In the genomic region with DNA sequence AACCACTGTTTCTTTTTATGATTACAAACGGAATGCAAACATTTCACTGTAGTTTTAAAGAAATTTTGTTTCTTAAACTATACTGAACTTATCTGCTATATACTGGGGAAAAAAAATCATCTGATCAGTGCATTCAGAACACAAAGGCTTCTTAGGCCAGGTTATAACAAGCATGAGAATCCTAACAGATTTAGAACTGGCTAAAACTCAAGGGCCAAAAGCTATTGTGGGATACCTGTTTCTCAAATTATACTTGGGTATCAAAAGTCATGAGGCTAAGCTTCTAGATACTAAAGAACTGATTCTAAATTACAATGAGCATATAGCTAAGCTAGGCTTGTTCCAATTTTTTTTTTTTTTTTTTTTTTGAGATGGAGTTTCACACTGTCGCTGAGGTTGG, we compare ENCODE assay signal across 1 cellular context.
TF ChIP-seq lines count a peak whose summit lies in the region.

No MANE protein-coding gene starts in this region.

TF ChIP-seq in GM23338, 12 proteins besides CTCF, POLR2A, EP300 and RAD21 (continued from another document):
- TF ChIP-seq, protein P1, sequence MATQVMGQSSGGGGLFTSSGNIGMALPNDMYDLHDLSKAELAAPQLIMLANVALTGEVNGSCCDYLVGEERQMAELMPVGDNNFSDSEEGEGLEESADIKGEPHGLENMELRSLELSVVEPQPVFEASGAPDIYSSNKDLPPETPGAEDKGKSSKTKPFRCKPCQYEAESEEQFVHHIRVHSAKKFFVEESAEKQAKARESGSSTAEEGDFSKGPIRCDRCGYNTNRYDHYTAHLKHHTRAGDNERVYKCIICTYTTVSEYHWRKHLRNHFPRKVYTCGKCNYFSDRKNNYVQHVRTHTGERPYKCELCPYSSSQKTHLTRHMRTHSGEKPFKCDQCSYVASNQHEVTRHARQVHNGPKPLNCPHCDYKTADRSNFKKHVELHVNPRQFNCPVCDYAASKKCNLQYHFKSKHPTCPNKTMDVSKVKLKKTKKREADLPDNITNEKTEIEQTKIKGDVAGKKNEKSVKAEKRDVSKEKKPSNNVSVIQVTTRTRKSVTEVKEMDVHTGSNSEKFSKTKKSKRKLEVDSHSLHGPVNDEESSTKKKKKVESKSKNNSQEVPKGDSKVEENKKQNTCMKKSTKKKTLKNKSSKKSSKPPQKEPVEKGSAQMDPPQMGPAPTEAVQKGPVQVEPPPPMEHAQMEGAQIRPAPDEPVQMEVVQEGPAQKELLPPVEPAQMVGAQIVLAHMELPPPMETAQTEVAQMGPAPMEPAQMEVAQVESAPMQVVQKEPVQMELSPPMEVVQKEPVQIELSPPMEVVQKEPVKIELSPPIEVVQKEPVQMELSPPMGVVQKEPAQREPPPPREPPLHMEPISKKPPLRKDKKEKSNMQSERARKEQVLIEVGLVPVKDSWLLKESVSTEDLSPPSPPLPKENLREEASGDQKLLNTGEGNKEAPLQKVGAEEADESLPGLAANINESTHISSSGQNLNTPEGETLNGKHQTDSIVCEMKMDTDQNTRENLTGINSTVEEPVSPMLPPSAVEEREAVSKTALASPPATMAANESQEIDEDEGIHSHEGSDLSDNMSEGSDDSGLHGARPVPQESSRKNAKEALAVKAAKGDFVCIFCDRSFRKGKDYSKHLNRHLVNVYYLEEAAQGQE (IDR thresholded peaks at IDR 0.05; ENCODE audit: unreplicated experiment), result no peak
- TF ChIP-seq ZNF331 (CRISPR knock-in tag; IDR thresholded peaks at IDR 0.05; ENCODE audit: low read depth) (no peak), EZH2 (IDR thresholded peaks at IDR 0.05; ENCODE audit: low read depth, unreplicated experiment) (no peak), EZH2phosphoT487 (IDR thresholded peaks at IDR 0.05; ENCODE audit: unreplicated experiment) (no peak), NANOG (IDR thresholded peaks at IDR 0.05; ENCODE audit: borderline replicate concordance) (no peak), CREB1 (CRISPR knock-in tag; IDR thresholded peaks at IDR 0.05; ENCODE audit: low read depth) (no peak), STAT1 (IDR thresholded peaks at IDR 0.05; ENCODE audit: unreplicated experiment) (no peak), ZNF114 (CRISPR knock-in tag; IDR thresholded peaks at IDR 0.05) (no peak), JUNB (IDR thresholded peaks at IDR 0.05; ENCODE audit: unreplicated experiment) (no peak)
- TF ChIP-seq, protein P2, sequence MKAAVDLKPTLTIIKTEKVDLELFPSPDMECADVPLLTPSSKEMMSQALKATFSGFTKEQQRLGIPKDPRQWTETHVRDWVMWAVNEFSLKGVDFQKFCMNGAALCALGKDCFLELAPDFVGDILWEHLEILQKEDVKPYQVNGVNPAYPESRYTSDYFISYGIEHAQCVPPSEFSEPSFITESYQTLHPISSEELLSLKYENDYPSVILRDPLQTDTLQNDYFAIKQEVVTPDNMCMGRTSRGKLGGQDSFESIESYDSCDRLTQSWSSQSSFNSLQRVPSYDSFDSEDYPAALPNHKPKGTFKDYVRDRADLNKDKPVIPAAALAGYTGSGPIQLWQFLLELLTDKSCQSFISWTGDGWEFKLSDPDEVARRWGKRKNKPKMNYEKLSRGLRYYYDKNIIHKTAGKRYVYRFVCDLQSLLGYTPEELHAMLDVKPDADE (IDR thresholded peaks at IDR 0.05), result no peak
- TF ChIP-seq, protein P3, sequence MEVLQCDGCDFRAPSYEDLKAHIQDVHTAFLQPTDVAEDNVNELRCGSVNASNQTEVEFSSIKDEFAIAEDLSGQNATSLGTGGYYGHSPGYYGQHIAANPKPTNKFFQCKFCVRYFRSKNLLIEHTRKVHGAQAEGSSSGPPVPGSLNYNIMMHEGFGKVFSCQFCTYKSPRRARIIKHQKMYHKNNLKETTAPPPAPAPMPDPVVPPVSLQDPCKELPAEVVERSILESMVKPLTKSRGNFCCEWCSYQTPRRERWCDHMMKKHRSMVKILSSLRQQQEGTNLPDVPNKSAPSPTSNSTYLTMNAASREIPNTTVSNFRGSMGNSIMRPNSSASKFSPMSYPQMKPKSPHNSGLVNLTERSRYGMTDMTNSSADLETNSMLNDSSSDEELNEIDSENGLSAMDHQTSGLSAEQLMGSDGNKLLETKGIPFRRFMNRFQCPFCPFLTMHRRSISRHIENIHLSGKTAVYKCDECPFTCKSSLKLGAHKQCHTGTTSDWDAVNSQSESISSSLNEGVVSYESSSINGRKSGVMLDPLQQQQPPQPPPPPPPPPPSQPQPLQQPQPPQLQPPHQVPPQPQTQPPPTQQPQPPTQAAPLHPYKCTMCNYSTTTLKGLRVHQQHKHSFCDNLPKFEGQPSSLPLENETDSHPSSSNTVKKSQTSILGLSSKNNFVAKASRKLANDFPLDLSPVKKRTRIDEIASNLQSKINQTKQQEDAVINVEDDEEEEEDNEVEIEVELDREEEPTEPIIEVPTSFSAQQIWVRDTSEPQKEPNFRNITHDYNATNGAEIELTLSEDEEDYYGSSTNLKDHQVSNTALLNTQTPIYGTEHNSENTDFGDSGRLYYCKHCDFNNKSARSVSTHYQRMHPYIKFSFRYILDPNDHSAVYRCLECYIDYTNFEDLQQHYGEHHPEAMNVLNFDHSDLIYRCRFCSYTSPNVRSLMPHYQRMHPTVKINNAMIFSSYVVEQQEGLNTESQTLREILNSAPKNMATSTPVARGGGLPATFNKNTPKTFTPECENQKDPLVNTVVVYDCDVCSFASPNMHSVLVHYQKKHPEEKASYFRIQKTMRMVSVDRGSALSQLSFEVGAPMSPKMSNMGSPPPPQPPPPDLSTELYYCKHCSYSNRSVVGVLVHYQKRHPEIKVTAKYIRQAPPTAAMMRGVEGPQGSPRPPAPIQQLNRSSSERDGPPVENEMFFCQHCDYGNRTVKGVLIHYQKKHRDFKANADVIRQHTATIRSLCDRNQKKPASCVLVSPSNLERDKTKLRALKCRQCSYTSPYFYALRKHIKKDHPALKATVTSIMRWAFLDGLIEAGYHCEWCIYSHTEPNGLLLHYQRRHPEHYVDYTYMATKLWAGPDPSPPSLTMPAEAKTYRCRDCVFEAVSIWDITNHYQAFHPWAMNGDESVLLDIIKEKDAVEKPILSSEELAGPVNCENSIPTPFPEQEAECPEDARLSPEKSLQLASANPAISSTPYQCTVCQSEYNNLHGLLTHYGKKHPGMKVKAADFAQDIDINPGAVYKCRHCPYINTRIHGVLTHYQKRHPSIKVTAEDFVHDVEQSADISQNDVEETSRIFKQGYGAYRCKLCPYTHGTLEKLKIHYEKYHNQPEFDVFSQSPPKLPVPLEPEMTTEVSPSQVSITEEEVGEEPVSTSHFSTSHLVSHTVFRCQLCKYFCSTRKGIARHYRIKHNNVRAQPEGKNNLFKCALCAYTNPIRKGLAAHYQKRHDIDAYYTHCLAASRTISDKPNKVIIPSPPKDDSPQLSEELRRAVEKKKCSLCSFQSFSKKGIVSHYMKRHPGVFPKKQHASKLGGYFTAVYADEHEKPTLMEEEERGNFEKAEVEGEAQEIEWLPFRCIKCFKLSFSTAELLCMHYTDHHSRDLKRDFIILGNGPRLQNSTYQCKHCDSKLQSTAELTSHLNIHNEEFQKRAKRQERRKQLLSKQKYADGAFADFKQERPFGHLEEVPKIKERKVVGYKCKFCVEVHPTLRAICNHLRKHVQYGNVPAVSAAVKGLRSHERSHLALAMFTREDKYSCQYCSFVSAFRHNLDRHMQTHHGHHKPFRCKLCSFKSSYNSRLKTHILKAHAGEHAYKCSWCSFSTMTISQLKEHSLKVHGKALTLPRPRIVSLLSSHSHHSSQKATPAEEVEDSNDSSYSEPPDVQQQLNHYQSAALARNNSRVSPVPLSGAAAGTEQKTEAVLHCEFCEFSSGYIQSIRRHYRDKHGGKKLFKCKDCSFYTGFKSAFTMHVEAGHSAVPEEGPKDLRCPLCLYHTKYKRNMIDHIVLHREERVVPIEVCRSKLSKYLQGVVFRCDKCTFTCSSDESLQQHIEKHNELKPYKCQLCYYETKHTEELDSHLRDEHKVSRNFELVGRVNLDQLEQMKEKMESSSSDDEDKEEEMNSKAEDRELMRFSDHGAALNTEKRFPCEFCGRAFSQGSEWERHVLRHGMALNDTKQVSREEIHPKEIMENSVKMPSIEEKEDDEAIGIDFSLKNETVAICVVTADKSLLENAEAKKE (CRISPR knock-in tag; IDR thresholded peaks at IDR 0.05), result no peak
